8 cellular contexts compared by ENCODE assay signal in the genomic region with DNA sequence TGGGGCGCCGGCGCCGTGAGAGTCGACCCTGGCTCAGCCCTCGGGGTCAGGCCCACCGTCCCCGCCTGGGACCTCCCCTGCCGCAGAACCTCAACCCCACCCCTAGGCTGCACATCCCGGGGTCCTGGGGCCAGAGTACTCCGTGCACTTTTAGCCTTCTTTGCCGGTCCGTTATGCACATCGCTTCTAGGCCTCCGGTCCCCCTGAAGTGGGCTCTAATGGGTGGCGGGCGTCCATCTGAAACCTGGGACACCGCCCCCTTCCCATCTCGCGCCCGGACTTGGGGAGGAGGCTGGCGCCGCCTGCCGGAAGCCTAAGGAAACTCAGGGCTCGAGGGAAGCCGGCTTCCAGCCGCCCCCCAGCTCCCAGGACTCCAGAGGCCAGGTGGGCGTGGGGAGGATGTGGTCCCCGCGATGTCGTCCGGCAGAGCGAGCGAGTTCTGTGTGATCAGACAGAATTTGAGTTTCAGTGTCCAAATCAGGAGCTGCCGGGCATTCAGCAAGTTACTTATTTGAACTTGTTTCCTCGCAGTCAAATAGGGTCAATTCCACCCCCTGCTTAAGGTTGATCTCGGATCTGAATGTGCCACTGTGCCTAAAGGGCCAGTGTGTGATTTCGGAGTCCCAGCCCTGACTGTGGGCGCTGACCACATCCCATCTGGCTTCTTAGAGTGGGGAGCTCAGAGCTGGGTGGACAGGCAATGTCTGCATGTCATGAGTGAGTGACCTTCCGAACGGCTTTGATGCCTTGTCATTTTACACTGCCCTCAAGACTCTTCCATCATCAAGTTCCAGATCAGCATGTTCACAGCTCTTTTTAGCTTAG. TPM values are rescaled to one million over a fixed set of nuclear protein-coding genes. Genes with fewer than 3 reads are reported as not detected.
DNase-seq lines count a peak whose midpoint lies in the region; ATAC-seq and TF ChIP-seq lines count a peak whose summit lies in the region.

No MANE protein-coding gene starts in this region.

- H3K4me3 ChIP-seq in CD4-positive, CD25-positive, alpha-beta regulatory T cell (ENCODE audit: low read depth, low read length) = peak overlapping the region; percentile 26
- H3K4me3 ChIP-seq in SJSA1 = peak overlapping the region; percentile 59

- H3K4ac ChIP-seq in H9 (ENCODE audit: low read depth, low read length) = no peak overlapping the region

- H2AK5ac ChIP-seq in H9 (ENCODE audit: insufficient read length, low read length) = no peak overlapping the region

- H3K79me2 ChIP-seq in H9 (ENCODE audit: insufficient read depth, low read length) = no peaks in the 10 kb centered on the region

- H3K79me1 ChIP-seq in H9 (ENCODE audit: insufficient read depth, low read depth, low read length, poor library complexity, severe bottlenecking) = no peaks in the 10 kb centered on the region

- no peak overlapping the region for H2BK12ac ChIP-seq in H9 (ENCODE audit: insufficient read length, low read depth, low read length)

- CTCF ChIA-PET in MCF 10A (lab: Yijun Ruan, JAX) = interaction anchor here (0.5 to 2.9 kb wide), 17 partner anchors 10 to 1644 kb away, joined by 3 to 14 read pairs (median 4); no protein-coding TSS in a partner anchor

- H4K91ac ChIP-seq in H9 (ENCODE audit: insufficient read length, low read depth, low read length) = no peak overlapping the region

- H3K9me3 Mint-ChIP-seq in CD4-positive, CD25-positive, alpha-beta regulatory T cell = no peaks in the 10 kb centered on the region
- H3K9me3 Mint-ChIP-seq in H9 = no peaks in the 10 kb centered on the region; a peak in 2 of 5 replicates
- no peaks in the 10 kb centered on the region for H3K9me3 Mint-ChIP-seq in MCF 10A (ENCODE audit: unreplicated experiment)

- H4K5ac ChIP-seq in H9 (ENCODE audit: insufficient read length, low read depth, low read length) = no peak overlapping the region

- no peaks in the 10 kb centered on the region for H3K36me3 Mint-ChIP-seq in CD4-positive, CD25-positive, alpha-beta regulatory T cell
- H3K36me3 Mint-ChIP-seq in H9 (ENCODE audit: insufficient read depth in 1 of 3, low read depth in 3 of 3) = no peaks in the 10 kb centered on the region; a peak in 1 of 7 replicates
- no peaks in the 10 kb centered on the region for H3K36me3 Mint-ChIP-seq in MCF 10A (ENCODE audit: insufficient read depth, unreplicated experiment)

- no peak overlapping the region for H2BK15ac ChIP-seq in H9 (ENCODE audit: low read depth, low read length)

- H3K27me3 ChIP-seq in CD4-positive, CD25-positive, alpha-beta regulatory T cell (ENCODE audit: control insufficient read depth, insufficient read depth, low read length) = peaks cover 13% of the 10 kb centered on the region
- peaks cover 42% of the 10 kb centered on the region for H3K27me3 ChIP-seq in H9 (ENCODE audit: insufficient read depth, low read length)
- H3K27me3 ChIP-seq in SJSA1 (replicated peaks) = no peaks in the 10 kb centered on the region; the same call in 1 of the 2 replicates

- H3K9me3 ChIP-seq in CD4-positive, CD25-positive, alpha-beta regulatory T cell (ENCODE audit: control insufficient read depth in 2 of 2, low read length in 2 of 2) = no peaks in the 10 kb centered on the region
- H3K9me3 ChIP-seq in H9 (ENCODE audit: control insufficient read depth, low read depth, low read length) = no peaks in the 10 kb centered on the region
- H3K9me3 ChIP-seq in SJSA1 (replicated peaks) = peaks cover 8% of the 10 kb centered on the region; the same call in 1 of the 2 replicates

- H3K27ac Mint-ChIP-seq in CD4-positive, CD25-positive, alpha-beta regulatory T cell = peak overlapping the region in 2 of 3 donors; percentile 44 to 79
- H3K27ac Mint-ChIP-seq in H9 (no peak overlapping the region), MCF 10A (ENCODE audit: low read depth, unreplicated experiment) (no peak overlapping the region)

- H3K4me1 ChIP-seq in CD4-positive, CD25-positive, alpha-beta regulatory T cell (ENCODE audit: control insufficient read depth, insufficient read depth, low read length, poor library complexity, severe bottlenecking) = peaks cover 33% of the 10 kb centered on the region
- H3K4me1 ChIP-seq in H9 (ENCODE audit: insufficient read depth, low read length) = no peaks in the 10 kb centered on the region; the same call in 1 of the 2 replicates
- peaks cover 26% of the 10 kb centered on the region for H3K4me1 ChIP-seq in SJSA1 (replicated peaks)

- H3K9ac ChIP-seq in H9 (ENCODE audit: extremely low read depth, insufficient read length, low read length) = no peak overlapping the region

- peaks cover 4 to 37% (median 23%) of the 10 kb centered on the region in 4 donors for H3K4me1 Mint-ChIP-seq in CD4-positive, CD25-positive, alpha-beta regulatory T cell
- H3K4me1 Mint-ChIP-seq in H9 = peaks cover 35 to 57% of the 10 kb centered on the region in 2 experiments
- H3K4me1 Mint-ChIP-seq in MCF 10A (ENCODE audit: insufficient read depth, unreplicated experiment) = peaks cover 10% of the 10 kb centered on the region

- peak overlapping the region; percentile 72 to 92 (median 85) for H3K4me3 Mint-ChIP-seq in CD4-positive, CD25-positive, alpha-beta regulatory T cell
- H3K4me3 Mint-ChIP-seq in H9 (peak overlapping the region; percentile 61 to 86), MCF 10A (ENCODE audit: unreplicated experiment) (peak overlapping the region; percentile 59)

- no peaks in the 10 kb centered on the region for H4K20me1 ChIP-seq in H9 (ENCODE audit: control insufficient read depth, insufficient read depth, insufficient read length)

- no peak overlapping the region for H3K14ac ChIP-seq in H9 (ENCODE audit: insufficient read depth, low read length)

- no peak overlapping the region for H3K27ac ChIP-seq in CD4-positive, CD25-positive, alpha-beta regulatory T cell (ENCODE audit: insufficient read depth, low read length, poor library complexity, severe bottlenecking)
- H3K27ac ChIP-seq in H9 (ENCODE audit: insufficient read length, low read depth, low read length) = no peak overlapping the region
- H3K27ac ChIP-seq in SJSA1 = no peak overlapping the region

- H2BK5ac ChIP-seq in H9 (ENCODE audit: insufficient read length, low read length) = no peak overlapping the region

- POLR2A ChIA-PET in MCF 10A (lab: Yijun Ruan, JAX) = interaction anchor here (0.6 kb wide), 1 partner anchor 468 kb away, joined by 3 read pairs; no protein-coding TSS in a partner anchor

- H3T11ph ChIP-seq in H9 (ENCODE audit: low read length) = no peak overlapping the region

- no peak overlapping the region for H2BK120ac ChIP-seq in H9 (ENCODE audit: low read depth, low read length, poor library complexity, severe bottlenecking)

- H3K23ac ChIP-seq in H9 (ENCODE audit: insufficient read length, low read depth, low read length) = no peak overlapping the region

- H3K27me3 Mint-ChIP-seq in CD4-positive, CD25-positive, alpha-beta regulatory T cell = peaks cover 58% of the 10 kb centered on the region
- H3K27me3 Mint-ChIP-seq in H9 (ENCODE audit: low read depth) (peaks cover 79% of the 10 kb centered on the region), MCF 10A (ENCODE audit: insufficient read depth, unreplicated experiment) (peaks cover 58% of the 10 kb centered on the region)

- ATAC-seq in CD4-positive, CD25-positive, alpha-beta regulatory T cell (ENCODE audit: low read depth in 2 of 2) = peak in 1 of 2 donors; percentile 17
- peak; percentile 8 for ATAC-seq in stimulated activated naive CD8-positive, alpha-beta T cell treated with anti-CD3 and anti-CD28 coated beads, Interleukin-15, Interleukin-2, amounts not matched to agents 100 U/mL and 50 U/mL, for 24 hours
- no peak for ATAC-seq in GM18519 (IDR thresholded peaks at IDR 0.05; ENCODE audit: low FRiP score, unreplicated experiment)

- DNase-seq in CD4-positive, CD25-positive, alpha-beta regulatory T cell = peak; percentile 28 to 53 (median 47)
- peak; percentile 77 for DNase-seq in H9
- peak; percentile 62 to 67 for DNase-seq in SJSA1 (ENCODE audit: low read depth in 1 of 2, low spot score in 2 of 2)
- DNase-seq in MCF 10A (ENCODE audit: unreplicated experiment) = peak; percentile 44
- peak; percentile 29 for DNase-seq in kidney glomerular epithelial cell (lab: John Stamatoyannopoulos, UW)
- peak; percentile 62 for DNase-seq in stimulated activated naive CD8-positive, alpha-beta T cell treated with anti-CD3 and anti-CD28 coated beads, Interleukin-15, Interleukin-2, amounts not matched to agents 100 U/mL and 50 U/mL, for 24 hours
- DNase-seq in Ammon's horn (ENCODE audit: low spot score) = no peak

- H3K4me2 ChIP-seq in H9 (ENCODE audit: insufficient read depth, insufficient read length, low read length) = peak overlapping the region; percentile 55

- no peaks in the 10 kb centered on the region for H3K36me3 ChIP-seq in CD4-positive, CD25-positive, alpha-beta regulatory T cell (ENCODE audit: control insufficient read depth, insufficient read depth, low read length)
- peaks cover 10% of the 10 kb centered on the region; the same call in 1 of the 2 replicates for H3K36me3 ChIP-seq in SJSA1

- H4K8ac ChIP-seq in H9 (replicated peaks; ENCODE audit: insufficient read length, low read depth, low read length) = no peak overlapping the region

- H3K23me2 ChIP-seq in H9 (ENCODE audit: insufficient read length, low read depth, low read length, poor library complexity, severe bottlenecking) = peaks cover 32% of the 10 kb centered on the region

- H2BK20ac ChIP-seq in H9 (ENCODE audit: low read depth, low read length, poor library complexity, severe bottlenecking) = no peak overlapping the region

- TF ChIP-seq CTCF in H9 (conservative IDR thresholded peaks at IDR 0.05) (peak; percentile 92), MCF 10A (IDR thresholded peaks at IDR 0.05; ENCODE audit: unreplicated experiment) (peak; percentile 62)

- intact Hi-C loops in MCF 10A (cut with micrococcal nuclease) = no loop called here

- no CpG with 5 or more reads among the region's 41 CpGs for WGBS in H9 (ENCODE audit: extremely low coverage, insufficient read length, low lambda C conversion rate)

- H3K18ac ChIP-seq in H9 (ENCODE audit: insufficient read length, low read depth, low read length) = no peak overlapping the region

- no TSS peak for BruUV-seq in MCF 10A (replicated peaks; lab: Mats Ljungman, UMichigan)

- no peak overlapping the region for H2AFZ ChIP-seq in H9 (ENCODE audit: low read length)

- H3K56ac ChIP-seq in H9 (ENCODE audit: insufficient read length, low read depth, low read length) = no peak overlapping the region

RNA-seq across cellular contexts. Expression of gene CPXM1, which starts 47.6 kb away (rescaled TPM):
- 1.2 TPM for total RNA-seq in CD4-positive, CD25-positive, alpha-beta regulatory T cell
- under 1 TPM in 1 of 4 donors, not detected in 3; 0.10 TPM for polyA plus RNA-seq in CD4-positive, CD25-positive, alpha-beta regulatory T cell
- total RNA-seq in H9 (2021) (69.0 and 70.0 TPM in 2 replicates), MCF 10A (2022) (not detected in 2 replicates)
- total RNA-seq in SJSA1 (2014; rRNA removed; shearing (Covaris generic)) = 1.2 TPM in 1 of 2 replicates, not detected in the other

Comparison
In these comparisons a context has a peak if more than half of its experiments do, and no peak if none do; other contexts are left out.
1. H3K27ac Mint-ChIP-seq: peak in CD4-positive, CD25-positive, alpha-beta regulatory T cell (2 of 3); none in H9 (0 of 3) and MCF 10A (single experiment).
2. RNA of gene CPXM1, which starts 47.6 kb away (total RNA-seq): 69.0 to 70.0 TPM in H9; 1.2 TPM in SJSA1, 1.2 TPM in CD4-positive, CD25-positive, alpha-beta regulatory T cell (single experiment) and not detected in MCF 10A; every median in the first group is over 10 times any median in the second.
3. Peak in every context shown above with its lines, with median percentiles within 50 percentile points of each other: H3K4me3 Mint-ChIP-seq.